Comparison of ENCODE assay signal across 1 cellular context in genomic region chr10:58143944-58144343, GRCh38.
TF ChIP-seq lines count a peak whose summit lies in the region.

No MANE protein-coding gene starts in this region.

TF ChIP-seq in SK-N-SH, 30 proteins besides CTCF, POLR2A, EP300 and RAD21 (continued from another document):
- TF ChIP-seq REST (IDR thresholded peaks at IDR 0.05; ENCODE audit: low read depth, low read length) (no peak), FOXJ3 (CRISPR knock-in tag; IDR thresholded peaks at IDR 0.05) (no peak), POLR2AphosphoS5 (IDR thresholded peaks at IDR 0.05; ENCODE audit: low read depth, low read length) (no peak), USF2 (IDR thresholded peaks at IDR 0.05; ENCODE audit: borderline replicate concordance, low read depth, low read length) (no peak), NFIC (IDR thresholded peaks at IDR 0.05; ENCODE audit: borderline replicate concordance) (no peak)
- TF ChIP-seq, protein P1, sequence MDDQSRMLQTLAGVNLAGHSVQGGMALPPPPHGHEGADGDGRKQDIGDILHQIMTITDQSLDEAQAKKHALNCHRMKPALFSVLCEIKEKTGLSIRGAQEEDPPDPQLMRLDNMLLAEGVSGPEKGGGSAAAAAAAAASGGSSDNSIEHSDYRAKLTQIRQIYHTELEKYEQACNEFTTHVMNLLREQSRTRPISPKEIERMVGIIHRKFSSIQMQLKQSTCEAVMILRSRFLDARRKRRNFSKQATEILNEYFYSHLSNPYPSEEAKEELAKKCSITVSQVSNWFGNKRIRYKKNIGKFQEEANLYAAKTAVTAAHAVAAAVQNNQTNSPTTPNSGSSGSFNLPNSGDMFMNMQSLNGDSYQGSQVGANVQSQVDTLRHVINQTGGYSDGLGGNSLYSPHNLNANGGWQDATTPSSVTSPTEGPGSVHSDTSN (IDR thresholded peaks at IDR 0.05) = no peak
